ENCODE assay signal across 8 cellular contexts in genomic region chr14:58239259-58240210, GRCh38. TPM values are rescaled to one million over a fixed set of nuclear protein-coding genes. Genes with fewer than 3 reads are reported as not detected.
DNase-seq lines count a peak whose midpoint lies in the region; FAIRE-seq and TF ChIP-seq lines count a peak whose summit lies in the region.

No MANE protein-coding gene starts in this region.

- peak overlapping the region; percentile 81 for H3K9ac ChIP-seq in OCI-LY3 (ENCODE audit: low read length)

- H3K9me3 ChIP-seq in OCI-LY3 (ENCODE audit: insufficient read depth, low read length) (no peaks in the 10 kb centered on the region), esophagus squamous epithelium (no peaks in the 10 kb centered on the region)

- peak overlapping the region; percentile 83 for H3K4me3 ChIP-seq in OCI-LY3 (ENCODE audit: low read length)
- peak overlapping the region; percentile 36 to 68 (median 62) for H3K4me3 ChIP-seq in esophagus squamous epithelium

- no peaks in the 10 kb centered on the region for H4K20me1 ChIP-seq in OCI-LY3 (ENCODE audit: insufficient read depth, low read length)

- H3K27ac ChIP-seq in OCI-LY3 (ENCODE audit: low read length), result peak overlapping the region; percentile 25
- H3K27ac ChIP-seq in esophagus squamous epithelium, result peak overlapping the region; percentile 61 to 90 (median 84)

- intact Hi-C loops in esophagus squamous epithelium (cut with DNase I), result no loop called here

- H3K27me3 ChIP-seq in OCI-LY3 (ENCODE audit: low read depth, low read length), result no peaks in the 10 kb centered on the region
- H3K27me3 ChIP-seq in esophagus squamous epithelium, result no peaks in the 10 kb centered on the region

- TF ChIP-seq POLR2A in esophagus squamous epithelium (IDR thresholded peaks at IDR 0.05) (no peak), GM12892 (IDR thresholded peaks at IDR 0.05; ENCODE audit: low read depth, low read length) (no peak)

- peak overlapping the region; percentile 80 for H2AFZ ChIP-seq in OCI-LY3 (ENCODE audit: low read depth, low read length)

- H3K36me3 ChIP-seq in OCI-LY3 (replicated peaks; ENCODE audit: low read depth, low read length), result no peaks in the 10 kb centered on the region
- peaks cover 0 to 6% (median 0%) of the 10 kb centered on the region in 3 donors for H3K36me3 ChIP-seq in esophagus squamous epithelium

- DNase-seq in D341Med (ENCODE audit: low spot score) (peak; percentile 40), HS-27A (ENCODE audit: low read depth) (peak; percentile 43), esophagus squamous epithelium (lab: John Stamatoyannopoulos, UW) (no peak), myocyte (ENCODE audit: low read depth) (peak; percentile 66), GM12892 (ENCODE audit: insufficient read length) (no peak)
- peak; percentile 82 for DNase-seq in activated T-cell treated with anti-CD3 and anti-CD28 coated beads, Interleukin-2, amount 50 U/mL, for 1 hour
- DNase-seq in stimulated activated CD8-positive, alpha-beta memory T cell treated with anti-CD3 and anti-CD28 coated beads, Interleukin-7, amount 100 ng/mL, for 24 hours (ENCODE audit: low read depth), result peak; percentile 67

- no peak for TF ChIP-seq CTCF in OCI-LY3 (IDR thresholded peaks at IDR 0.05; ENCODE audit: low read depth, low read length)
- TF ChIP-seq CTCF in esophagus squamous epithelium (IDR thresholded peaks at IDR 0.05), result no peak

- no peaks in the 10 kb centered on the region; the same call in 1 of the 2 replicates for H3K79me2 ChIP-seq in OCI-LY3 (ENCODE audit: low read length)

- H3K4me1 ChIP-seq in OCI-LY3 (ENCODE audit: low read length), result peaks cover 17% of the 10 kb centered on the region
- peaks cover 0 to 29% (median 4%) of the 10 kb centered on the region in 3 donors for H3K4me1 ChIP-seq in esophagus squamous epithelium

- no peak for FAIRE-seq in GM12892 (lab: Jason Lieb, UNC)

- peak overlapping the region; percentile 93 for H3K4me2 ChIP-seq in OCI-LY3 (ENCODE audit: low read length)

- WGBS in esophagus squamous epithelium, 2 donors, result 2% methylated on average over 23 of the region's 23 CpGs

RNA-seq across cellular contexts. Expression of gene PSMA3, which starts 5.1 kb away (rescaled TPM):
- total RNA-seq in esophagus squamous epithelium, result 100 to 1,000 TPM in 3 of 4 donors, 10 to 100 TPM in 1; 73.6 to 157 (median 119) TPM
- 83.0 and 88.5 TPM in 2 replicates for total RNA-seq in myocyte
- polyA plus RNA-seq in myocyte (2012), result 80.7 TPM
- polyA plus RNA-seq in GM12892 (2012; ENCODE audit: missing spikeins), result 221 TPM

RNA-seq across cellular contexts. Expression of gene ACTR10, which starts 39.6 kb away (rescaled TPM):
- 10 to 100 TPM; 19.2 to 62.6 (median 39.4) TPM for total RNA-seq in esophagus squamous epithelium
- 95.1 and 100 TPM in 2 replicates for total RNA-seq in myocyte
- polyA plus RNA-seq in myocyte (2012), result 82.7 TPM
- 37.3 TPM for polyA plus RNA-seq in GM12892 (2012; ENCODE audit: missing spikeins)

RNA-seq across cellular contexts. Expression of gene ARID4A, which starts 58.8 kb away (rescaled TPM):
- total RNA-seq in esophagus squamous epithelium, result 10 to 100 TPM in 3 of 4 donors, 1 to 10 TPM in 1; 9.9 to 19.3 (median 13.4) TPM
- 11.8 and 12.2 TPM in 2 replicates for total RNA-seq in myocyte
- polyA plus RNA-seq in myocyte (2012), result 4.5 TPM
- 12.7 TPM for polyA plus RNA-seq in GM12892 (2012; ENCODE audit: missing spikeins)

Comparison
In these comparisons a context has a peak if more than half of its experiments do, and no peak if none do; other contexts are left out.
1. DNase-seq: peak in D341Med (single experiment), HS-27A (single experiment), activated T-cell treated with anti-CD3 and anti-CD28 coated beads, Interleukin-2, amount 50 U/mL, for 1 hour (single experiment), myocyte (single experiment) and stimulated activated CD8-positive, alpha-beta memory T cell treated with anti-CD3 and anti-CD28 coated beads, Interleukin-7, amount 100 ng/mL, for 24 hours (single experiment); none in esophagus squamous epithelium (single experiment) and GM12892 (single experiment).